ENCODE assay signal across 15 cellular contexts in genomic region chr4:142923619-142924018, GRCh38.
DNase-seq lines count a peak whose midpoint lies in the region; ATAC-seq and TF ChIP-seq lines count a peak whose summit lies in the region.
"Had no signal": no experiment of that assay in that cellular context is flagged by ENCODE, and none has a peak within 500 bp of the region (broad histone marks: within the 10 kb centered on the region; RNA-seq: fewer than 3 reads in every experiment).

No MANE protein-coding gene starts in this region.

- no peak overlapping the region for H3K4me3 ChIP-seq in GM23338
- no peak overlapping the region for H3K4me3 ChIP-seq in esophagus muscularis mucosa
- H3K4me3 ChIP-seq in sigmoid colon, result no peak overlapping the region

- no peak for ATAC-seq in GM23338
- ATAC-seq: HCT116 had no signal

- H3K4me1 Mint-ChIP-seq in GM23338, result peaks cover 2% of the 10 kb centered on the region; the same call in 2 of the 3 replicates
- H3K4me1 Mint-ChIP-seq: B cell had no signal

- no peaks in the 10 kb centered on the region for H3K79me2 ChIP-seq in GM23338 (replicated peaks; ENCODE audit: insufficient read depth)

- no peaks in the 10 kb centered on the region for H4K20me1 ChIP-seq in GM23338 (replicated peaks; ENCODE audit: insufficient read depth)

- no peaks in the 10 kb centered on the region for H3K9me2 ChIP-seq in GM23338 (ENCODE audit: insufficient read depth)

- no peaks in the 10 kb centered on the region for H3K4me1 ChIP-seq in GM23338 (ENCODE audit: insufficient read depth)
- peaks cover 0 to 54% (median 39%) of the 10 kb centered on the region in 4 donors for H3K4me1 ChIP-seq in esophagus muscularis mucosa
- peaks cover 0 to 63% (median 36%) of the 10 kb centered on the region in 4 donors for H3K4me1 ChIP-seq in sigmoid colon

- no peak overlapping the region for H3K27ac ChIP-seq in GM23338 (ENCODE audit: low read depth)
- peak overlapping the region; percentile 25 to 38 (median 36) for H3K27ac ChIP-seq in esophagus muscularis mucosa (replicated peaks in 1 of 4)
- peak overlapping the region; percentile 0 to 80 (median 61) for H3K27ac ChIP-seq in sigmoid colon
- H3K27ac ChIP-seq: HL-60 had no signal

- no peaks in the 10 kb centered on the region for H3F3A ChIP-seq in GM23338 (replicated peaks; ENCODE audit: low read depth)

- TF ChIP-seq CTCF in GM23338 (conservative IDR thresholded peaks at IDR 0.05; ENCODE audit: low read depth in 2 of 2), result no peak
- no peak for TF ChIP-seq CTCF in esophagus muscularis mucosa (IDR thresholded peaks at IDR 0.05)
- TF ChIP-seq CTCF in sigmoid colon (IDR thresholded peaks at IDR 0.05), result no peak

- H3K4me3 Mint-ChIP-seq in GM23338, result no peak overlapping the region
- H3K4me3 Mint-ChIP-seq: B cell; CD4-positive, alpha-beta T cell had no signal

- DNase-seq in GM23338 (ENCODE audit: low spot score) (no peak), esophagus muscularis mucosa (ENCODE audit: extremely low spot score) (no peak), medulla oblongata (ENCODE audit: extremely low spot score) (peak; percentile 10), sigmoid colon (no peak), SHP77 treated with DMSO at 0.1 percent for 48 hours (lab: John Stamatoyannopoulos, UW) (no peak), NCI-H69 (lab: John Stamatoyannopoulos, UW) (no peak), middle frontal gyrus (ENCODE audit: extremely low spot score, low spot score) (no peak)
- DNase-seq: ACHN; C1 segment of cervical spinal cord; Calu3; CD4-positive, alpha-beta T cell; DMS 273 treated with DMSO at 0.1 percent for 48 hours had no signal

- H3K27me3 ChIP-seq in GM23338 (ENCODE audit: insufficient read depth), result no peaks in the 10 kb centered on the region
- no peaks in the 10 kb centered on the region for H3K27me3 ChIP-seq in esophagus muscularis mucosa
- H3K27me3 ChIP-seq in sigmoid colon, result no peaks in the 10 kb centered on the region

- H3K9me3 ChIP-seq in esophagus muscularis mucosa (no peaks in the 10 kb centered on the region), sigmoid colon (no peaks in the 10 kb centered on the region)

- no peaks in the 10 kb centered on the region; the same call in 2 of the 3 replicates for H3K9me3 Mint-ChIP-seq in GM23338
- H3K9me3 Mint-ChIP-seq: CD4-positive, alpha-beta T cell had no signal

- H3K27ac Mint-ChIP-seq in GM23338, result no peak overlapping the region
- H3K27ac Mint-ChIP-seq: B cell; CD4-positive, alpha-beta T cell had no signal

- no peak for TF ChIP-seq EP300 in esophagus muscularis mucosa (IDR thresholded peaks at IDR 0.05)
- TF ChIP-seq EP300 in sigmoid colon (IDR thresholded peaks at IDR 0.05), result no peak

- H2AFZ ChIP-seq in GM23338, result peak overlapping the region; percentile 25; the same call in 1 of the 2 replicates

- no peak for TF ChIP-seq POLR2A in esophagus muscularis mucosa (IDR thresholded peaks at IDR 0.05; ENCODE audit: low read depth)
- no peak for TF ChIP-seq POLR2A in sigmoid colon (IDR thresholded peaks at IDR 0.05)

- no peaks in the 10 kb centered on the region for H3K36me3 ChIP-seq in GM23338 (ENCODE audit: insufficient read depth)
- H3K36me3 ChIP-seq in esophagus muscularis mucosa, result no peaks in the 10 kb centered on the region
- no peaks in the 10 kb centered on the region for H3K36me3 ChIP-seq in sigmoid colon

- H3K27me3 Mint-ChIP-seq in GM23338 (ENCODE audit: insufficient read depth, low read depth, poor library complexity), result no peaks in the 10 kb centered on the region
- H3K27me3 Mint-ChIP-seq: B cell; CD4-positive, alpha-beta T cell had no signal

- intact Hi-C loops in esophagus muscularis mucosa (cut with DNase I), result no loop called here
- intact Hi-C loops in sigmoid colon (cut with DNase I), result no loop called here

- no peaks in the 10 kb centered on the region for H3K36me3 Mint-ChIP-seq in GM23338 (ENCODE audit: low read depth)

- no peak overlapping the region for H3K4me2 ChIP-seq in GM23338

TF ChIP-seq in GM23338, 12 proteins besides CTCF, POLR2A, EP300 and RAD21:
- TF ChIP-seq, protein P1, sequence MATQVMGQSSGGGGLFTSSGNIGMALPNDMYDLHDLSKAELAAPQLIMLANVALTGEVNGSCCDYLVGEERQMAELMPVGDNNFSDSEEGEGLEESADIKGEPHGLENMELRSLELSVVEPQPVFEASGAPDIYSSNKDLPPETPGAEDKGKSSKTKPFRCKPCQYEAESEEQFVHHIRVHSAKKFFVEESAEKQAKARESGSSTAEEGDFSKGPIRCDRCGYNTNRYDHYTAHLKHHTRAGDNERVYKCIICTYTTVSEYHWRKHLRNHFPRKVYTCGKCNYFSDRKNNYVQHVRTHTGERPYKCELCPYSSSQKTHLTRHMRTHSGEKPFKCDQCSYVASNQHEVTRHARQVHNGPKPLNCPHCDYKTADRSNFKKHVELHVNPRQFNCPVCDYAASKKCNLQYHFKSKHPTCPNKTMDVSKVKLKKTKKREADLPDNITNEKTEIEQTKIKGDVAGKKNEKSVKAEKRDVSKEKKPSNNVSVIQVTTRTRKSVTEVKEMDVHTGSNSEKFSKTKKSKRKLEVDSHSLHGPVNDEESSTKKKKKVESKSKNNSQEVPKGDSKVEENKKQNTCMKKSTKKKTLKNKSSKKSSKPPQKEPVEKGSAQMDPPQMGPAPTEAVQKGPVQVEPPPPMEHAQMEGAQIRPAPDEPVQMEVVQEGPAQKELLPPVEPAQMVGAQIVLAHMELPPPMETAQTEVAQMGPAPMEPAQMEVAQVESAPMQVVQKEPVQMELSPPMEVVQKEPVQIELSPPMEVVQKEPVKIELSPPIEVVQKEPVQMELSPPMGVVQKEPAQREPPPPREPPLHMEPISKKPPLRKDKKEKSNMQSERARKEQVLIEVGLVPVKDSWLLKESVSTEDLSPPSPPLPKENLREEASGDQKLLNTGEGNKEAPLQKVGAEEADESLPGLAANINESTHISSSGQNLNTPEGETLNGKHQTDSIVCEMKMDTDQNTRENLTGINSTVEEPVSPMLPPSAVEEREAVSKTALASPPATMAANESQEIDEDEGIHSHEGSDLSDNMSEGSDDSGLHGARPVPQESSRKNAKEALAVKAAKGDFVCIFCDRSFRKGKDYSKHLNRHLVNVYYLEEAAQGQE (IDR thresholded peaks at IDR 0.05; ENCODE audit: unreplicated experiment), result no peak
- no peak for TF ChIP-seq ZNF114 (CRISPR knock-in tag; IDR thresholded peaks at IDR 0.05)
